15 cellular contexts compared by ENCODE assay signal in the genomic region with DNA sequence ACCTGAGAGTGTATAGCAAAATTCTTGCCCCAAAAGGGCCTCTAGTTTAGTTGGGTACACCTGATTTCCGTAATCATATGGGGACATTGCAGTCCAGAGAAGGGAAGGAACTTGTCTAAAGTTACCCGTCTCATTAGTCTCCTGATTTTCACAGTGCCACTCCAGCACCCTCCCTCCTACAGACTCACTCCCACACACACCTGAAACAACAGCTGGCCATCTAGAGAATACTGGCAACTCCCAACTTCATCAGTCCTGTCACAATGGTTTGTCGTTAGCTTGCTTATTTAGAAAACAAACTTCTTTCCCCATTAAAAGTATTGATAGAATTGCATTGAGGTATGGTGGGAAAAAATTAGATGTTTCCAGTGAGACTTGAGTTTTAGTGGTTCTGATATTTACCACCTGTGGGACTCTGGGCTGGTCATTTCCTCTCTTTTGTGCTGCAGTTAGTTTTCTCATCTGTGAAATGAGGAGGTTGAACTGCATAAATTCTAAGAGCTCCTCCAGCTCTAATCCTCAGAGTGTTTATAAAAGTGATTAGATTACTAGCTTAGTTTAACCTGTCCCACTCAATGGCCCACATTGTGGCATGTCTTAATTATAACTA. TPM values are rescaled to one million over a fixed set of nuclear protein-coding genes. Genes with fewer than 3 reads are reported as not detected.
DNase-seq lines count a peak whose midpoint lies in the region; ATAC-seq, FAIRE-seq and TF ChIP-seq lines count a peak whose summit lies in the region.
"Had no signal": no experiment of that assay in that cellular context is flagged by ENCODE, and none has a peak within 500 bp of the region (broad histone marks: within the 10 kb centered on the region; RNA-seq: fewer than 3 reads in every experiment).

No MANE protein-coding gene starts in this region.

- H3K9me3 Mint-ChIP-seq in stimulated activated memory B cell treated with anti-CD40 and anti-IgM and Interleukin-4, amounts not matched to agents 10 μg/mL and 1 μg/mL and 100 μg/mL, for 72 hours: no peaks in the 10 kb centered on the region

- no peak for TF ChIP-seq CTCF in HEK293 (tag by site-specific recombination; IDR thresholded peaks at IDR 0.05)
- TF ChIP-seq CTCF in GM12878 (IDR thresholded peaks at IDR 0.05 in 2 of 3, conservative IDR thresholded peaks at IDR 0.05 in 1 of 3; ENCODE audit: control insufficient read depth in 2 of 3, extremely low read depth in 1 of 3, insufficient read depth in 1 of 3, low read depth in 3 of 3, low read length in 3 of 3): no peak
- TF ChIP-seq CTCF in right lobe of liver (IDR thresholded peaks at IDR 0.05): no peak

- H3K36me3 ChIP-seq in HEK293 (ENCODE audit: control insufficient read depth in 2 of 2, insufficient read depth in 1 of 2, low read length in 2 of 2): no peaks in the 10 kb centered on the region
- no peaks in the 10 kb centered on the region for H3K36me3 ChIP-seq in GM12878 (ENCODE audit: control insufficient read depth in 2 of 2, insufficient read depth in 2 of 2, low read length in 1 of 2)
- no peaks in the 10 kb centered on the region for H3K36me3 ChIP-seq in right lobe of liver

- BruUV-seq in GM12878 (replicated peaks; lab: Mats Ljungman, UMichigan): no TSS peak

- no peak overlapping the region; the same call in 1 of the 2 replicates for H3K4me2 ChIP-seq in GM12878 (ENCODE audit: control insufficient read depth, insufficient read depth)

- peak; percentile 23 for ATAC-seq in GM12878
- no peak for ATAC-seq in right lobe of liver
- no peak for ATAC-seq in stimulated activated memory B cell treated with anti-CD40 and anti-IgM and Interleukin-4, amounts not matched to agents 10 μg/mL and 1 μg/mL and 100 μg/mL, for 72 hours
- ATAC-seq in GM18498 (IDR thresholded peaks at IDR 0.05; ENCODE audit: unreplicated experiment): no peak
- ATAC-seq: activated CD8-positive, alpha-beta memory T cell treated with anti-CD3 and anti-CD28 coated beads, Interleukin-2, amount 10 ng/mL, durations not matched to agents 7 days and 5 days had no signal

- H3K27me3 ChIP-seq in GM12878 (replicated peaks in 1 of 2; ENCODE audit: control insufficient read depth in 2 of 2, insufficient read depth in 2 of 2, low read length in 1 of 2) (no peaks in the 10 kb centered on the region; a peak in 1 of 4 replicates), right lobe of liver (no peaks in the 10 kb centered on the region)

- H3K36me3 Mint-ChIP-seq in stimulated activated memory B cell treated with anti-CD40 and anti-IgM and Interleukin-4, amounts not matched to agents 10 μg/mL and 1 μg/mL and 100 μg/mL, for 72 hours: peaks cover 13% of the 10 kb centered on the region
- H3K36me3 Mint-ChIP-seq: activated CD8-positive, alpha-beta memory T cell treated with anti-CD3 and anti-CD28 coated beads, Interleukin-2, amount 10 ng/mL, durations not matched to agents 7 days and 5 days had no signal

- in situ Hi-C loops in GM12878 (cut with MboI): no loop called here

- no peak for FAIRE-seq in GM12878 (lab: Jason Lieb, UNC)
- FAIRE-seq: TTC549 had no signal

- H3K9me3 ChIP-seq in HEK293 (ENCODE audit: control insufficient read depth, insufficient read depth, low read depth, low read length): no peaks in the 10 kb centered on the region
- H3K9me3 ChIP-seq in GM12878 (replicated peaks; ENCODE audit: control insufficient read depth, insufficient read depth, low read length): no peaks in the 10 kb centered on the region; the same call in 2 of the 3 replicates
- H3K9me3 ChIP-seq in right lobe of liver: no peaks in the 10 kb centered on the region

- no peak for TF ChIP-seq RAD21 in GM12878 (IDR thresholded peaks at IDR 0.05; ENCODE audit: insufficient read depth, low read depth, low read length)

- H3K4me3 ChIP-seq in HEK293 (ENCODE audit: low read depth, low read length): no peak overlapping the region
- no peak overlapping the region for H3K4me3 ChIP-seq in GM12878
- H3K4me3 ChIP-seq in right lobe of liver: peak overlapping the region; percentile 56 to 73 (median 61)

- RAD21 ChIA-PET in GM12878 (lab: Charles Lee; ENCODE audit: unreplicated experiment): interaction anchor here (0.9 to 2.1 kb wide), 5 partner anchors 23 to 190 kb away, joined by 4 to 7 read pairs (median 4); no protein-coding TSS in a partner anchor

- intact Hi-C loops in GM12878 (cut with micrococcal nuclease; ENCODE audit: unreplicated experiment): no loop called here
- intact Hi-C loops in right lobe of liver (cut with DNase I): no loop called here

- no peaks in the 10 kb centered on the region for H3K79me2 ChIP-seq in GM12878 (ENCODE audit: control insufficient read depth, insufficient read depth, low read length)

- TF ChIP-seq EP300 in GM12878 (IDR thresholded peaks at IDR 0.05; ENCODE audit: borderline replicate concordance in 1 of 2, control insufficient read depth in 1 of 2, low read depth in 2 of 2, low read length in 2 of 2): no peak

- H3K9ac ChIP-seq in GM12878 (ENCODE audit: control insufficient read depth, insufficient read depth, low read length): no peak overlapping the region

- H2AFZ ChIP-seq in GM12878 (ENCODE audit: control insufficient read depth, low read depth, low read length): no peak overlapping the region

- H4K20me1 ChIP-seq in GM12878 (ENCODE audit: control insufficient read depth, insufficient read depth): no peaks in the 10 kb centered on the region

- DNase-seq in GM12878 (ENCODE audit: low read depth, low spot score) (no peak), right lobe of liver (no peak), NCI-H748 (lab: John Stamatoyannopoulos, UW; ENCODE audit: unreplicated experiment) (no peak), AG08395 (ENCODE audit: low spot score) (no peak)
- no peak for DNase-seq in activated CD4-positive, alpha-beta T cell treated with anti-CD3 and anti-CD28 coated beads, Interleukin-2, amount 50 U/mL, for 48 hours
- DNase-seq: activated CD8-positive, alpha-beta memory T cell treated with anti-CD3 and anti-CD28 coated beads, Interleukin-2, amount 10 ng/mL, durations not matched to agents 7 days and 5 days; dorsolateral prefrontal cortex; head of caudate nucleus; KG1; NCI-H1436 treated with DMSO at 0.1 percent for 48 hours; NCI-H524 treated with DMSO at 0.1 percent for 48 hours had no signal

- SMC1A ChIA-PET in GM12878 (lab: Charles Lee; ENCODE audit: uncharacterized antibody, unreplicated experiment): interaction anchor here (0.6 to 4.7 kb wide), 10 partner anchors 12 to 102 kb away, joined by 3 to 26 read pairs (median 6); no protein-coding TSS in a partner anchor

- 62% methylated on average over 3 of the region's 3 CpGs for WGBS in GM12878 (ENCODE audit: insufficient coverage, insufficient replicate concordance, low lambda C conversion rate, missing lambda C conversion rate)
- 34% methylated on average over 3 of the region's 3 CpGs for WGBS in right lobe of liver (ENCODE audit: insufficient coverage, low coverage, low lambda C conversion rate, missing lambda C conversion rate)

- H3K4me3 Mint-ChIP-seq in stimulated activated memory B cell treated with anti-CD40 and anti-IgM and Interleukin-4, amounts not matched to agents 10 μg/mL and 1 μg/mL and 100 μg/mL, for 72 hours: peak overlapping the region; percentile 93
- H3K4me3 Mint-ChIP-seq: activated CD8-positive, alpha-beta memory T cell treated with anti-CD3 and anti-CD28 coated beads, Interleukin-2, amount 10 ng/mL, durations not matched to agents 7 days and 5 days had no signal

- POLR2A ChIA-PET in HEK293 (lab: Yijun Ruan, JAX): no interaction called here
- POLR2A ChIA-PET in GM12878 (lab: Charles Lee): interaction anchor here (0.6 to 1.5 kb wide), 3 partner anchors 11 to 128 kb away, joined by 3 to 6 read pairs (median 5); no protein-coding TSS in a partner anchor

- H3K4me1 Mint-ChIP-seq in stimulated activated memory B cell treated with anti-CD40 and anti-IgM and Interleukin-4, amounts not matched to agents 10 μg/mL and 1 μg/mL and 100 μg/mL, for 72 hours: peaks cover 58% of the 10 kb centered on the region

- H3K4me1 ChIP-seq in HEK293 (ENCODE audit: control insufficient read depth, insufficient read depth, low read length) (0 out of 2 replicates have a peak, but pooled peaks cover 5% of the 10 kb centered on the region), GM12878 (ENCODE audit: control insufficient read depth, insufficient read depth, low read length) (peaks cover 8% of the 10 kb centered on the region), right lobe of liver (peaks cover 0 to 26% (median 7%) of the 10 kb centered on the region in 4 donors)

- H3K27ac ChIP-seq in HEK293 (ENCODE audit: extremely low read depth, low read depth, low read length) (0 out of 2 replicates have a peak overlapping the region, but pooled peaks have one; percentile 7), GM12878 (ENCODE audit: control insufficient read depth, insufficient read depth) (no peak overlapping the region), right lobe of liver (peak overlapping the region; percentile 68 to 95 (median 91))

- CTCF ChIA-PET in HEK293 (lab: Yijun Ruan, JAX) (interaction anchor here (0.5 to 0.7 kb wide), 4 partner anchors 19 to 537 kb away, joined by 3 to 4 read pairs (median 3); no protein-coding TSS in a partner anchor), GM12878 (lab: Yijun Ruan, JAX) (interaction anchor here (0.7 to 2.8 kb wide), 5 partner anchors 16 to 105 kb away, joined by 3 to 11 read pairs (median 7); no protein-coding TSS in a partner anchor)

- H3K27ac Mint-ChIP-seq in stimulated activated memory B cell treated with anti-CD40 and anti-IgM and Interleukin-4, amounts not matched to agents 10 μg/mL and 1 μg/mL and 100 μg/mL, for 72 hours: peak overlapping the region; percentile 88
- H3K27ac Mint-ChIP-seq: activated CD8-positive, alpha-beta memory T cell treated with anti-CD3 and anti-CD28 coated beads, Interleukin-2, amount 10 ng/mL, durations not matched to agents 7 days and 5 days had no signal

- no peaks in the 10 kb centered on the region for H3K27me3 Mint-ChIP-seq in stimulated activated memory B cell treated with anti-CD40 and anti-IgM and Interleukin-4, amounts not matched to agents 10 μg/mL and 1 μg/mL and 100 μg/mL, for 72 hours

- no peak for TF ChIP-seq POLR2A in GM12878 (IDR thresholded peaks at IDR 0.05; ENCODE audit: low read depth, low read length)
- TF ChIP-seq POLR2A in right lobe of liver (IDR thresholded peaks at IDR 0.05): no peak

RNA-seq across cellular contexts. Expression of a gene that starts 1.7 kb away (rescaled TPM):
- total RNA-seq in GM12878 (2013; cell fraction: nucleolus; rRNA removed): 78.5 TPM in 2 replicates
- total RNA-seq in GM12878 (2014; rRNA removed) (9.5 and 11.8 TPM in 2 replicates), GM12878 (2014; rRNA removed; fragmentation: Illumina TruSeq; extraction: Trizol) (13.3 and 14.0 TPM in 2 replicates), GM12878 (2021) (10.6 TPM in 2 replicates), right lobe of liver (100 to 1,000 TPM in 1 of 6 experiments, 10 to 100 TPM in 5; 54.6 to 115 (median 74.7) TPM)
- 0.63 TPM for polyA plus RNA-seq in GM12878 (2011; ENCODE audit: low read depth)
- polyA plus RNA-seq in GM12878 (2011; rRNA removed) (8.0 and 11.5 TPM in 2 replicates), GM12878 (2014; fragmentation: Illumina TruSeq; extraction: Trizol) (14.2 and 18.3 TPM in 2 replicates), GM12878 (2014; fragmentation: Nextera tagmentation; extraction: Ambion mirVana) (1 to 10 TPM; 2.3 to 4.1 TPM), GM12878 (2014; rRNA removed) (7.1 and 8.7 TPM in 2 replicates), GM12878 (2016; fragmentation: Nextera tagmentation; extraction: Ambion mirVana) (1 to 10 TPM; 4.2 to 5.8 TPM)
- 2.9 and 4.2 TPM in 2 replicates for polyA plus RNA-seq in GM12878 (2011; cell fraction: cytosol; rRNA removed)
- 1.3 and 2.1 TPM in 2 replicates for polyA plus RNA-seq in GM12878 (2011; cell fraction: nucleus; rRNA removed)
- polyA plus RNA-seq in GM12878 (2012): 1.2 and 1.5 TPM in 2 replicates
- polyA minus RNA-seq in GM12878 (2011; rRNA and poly(A)+ RNA removed): 3.6 and 3.7 TPM in 2 replicates
- polyA minus RNA-seq in GM12878 (2011; cell fraction: cytosol; rRNA and poly(A)+ RNA removed): 1.4 and 1.9 TPM in 2 replicates
- 0.86 and 1.2 TPM in 2 replicates for polyA minus RNA-seq in GM12878 (2011; cell fraction: nucleus; rRNA and poly(A)+ RNA removed)
- total RNA-seq: activated CD8-positive, alpha-beta memory T cell treated with anti-CD3 and anti-CD28 coated beads, Interleukin-2, amount 10 ng/mL, durations not matched to agents 7 days and 5 days had no signal

Comparison
In these comparisons a context has a peak if more than half of its experiments do, and no peak if none do; other contexts are left out.
1. H3K4me3 ChIP-seq: peak in right lobe of liver (3 of 3); none in HEK293 (single experiment) and GM12878 (single experiment).